1 cellular context compared by ENCODE assay signal in genomic region chr12:24252580-24252979, GRCh38.
TF ChIP-seq lines count a peak whose summit lies in the region.

No MANE protein-coding gene starts in this region.

TF ChIP-seq in WTC11, 78 proteins besides CTCF, POLR2A, EP300 and RAD21 (continued from another document):
- TF ChIP-seq, protein P1, sequence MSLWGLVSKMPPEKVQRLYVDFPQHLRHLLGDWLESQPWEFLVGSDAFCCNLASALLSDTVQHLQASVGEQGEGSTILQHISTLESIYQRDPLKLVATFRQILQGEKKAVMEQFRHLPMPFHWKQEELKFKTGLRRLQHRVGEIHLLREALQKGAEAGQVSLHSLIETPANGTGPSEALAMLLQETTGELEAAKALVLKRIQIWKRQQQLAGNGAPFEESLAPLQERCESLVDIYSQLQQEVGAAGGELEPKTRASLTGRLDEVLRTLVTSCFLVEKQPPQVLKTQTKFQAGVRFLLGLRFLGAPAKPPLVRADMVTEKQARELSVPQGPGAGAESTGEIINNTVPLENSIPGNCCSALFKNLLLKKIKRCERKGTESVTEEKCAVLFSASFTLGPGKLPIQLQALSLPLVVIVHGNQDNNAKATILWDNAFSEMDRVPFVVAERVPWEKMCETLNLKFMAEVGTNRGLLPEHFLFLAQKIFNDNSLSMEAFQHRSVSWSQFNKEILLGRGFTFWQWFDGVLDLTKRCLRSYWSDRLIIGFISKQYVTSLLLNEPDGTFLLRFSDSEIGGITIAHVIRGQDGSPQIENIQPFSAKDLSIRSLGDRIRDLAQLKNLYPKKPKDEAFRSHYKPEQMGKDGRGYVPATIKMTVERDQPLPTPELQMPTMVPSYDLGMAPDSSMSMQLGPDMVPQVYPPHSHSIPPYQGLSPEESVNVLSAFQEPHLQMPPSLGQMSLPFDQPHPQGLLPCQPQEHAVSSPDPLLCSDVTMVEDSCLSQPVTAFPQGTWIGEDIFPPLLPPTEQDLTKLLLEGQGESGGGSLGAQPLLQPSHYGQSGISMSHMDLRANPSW (CRISPR knock-in tag; conservative IDR thresholded peaks at IDR 0.05; ENCODE audit: low read depth) = no peak
- TF ChIP-seq JAZF1 (CRISPR knock-in tag; IDR thresholded peaks at IDR 0.05) (no peak), ZMAT4 (CRISPR knock-in tag; IDR thresholded peaks at IDR 0.05) (no peak)
